In the genomic region with DNA sequence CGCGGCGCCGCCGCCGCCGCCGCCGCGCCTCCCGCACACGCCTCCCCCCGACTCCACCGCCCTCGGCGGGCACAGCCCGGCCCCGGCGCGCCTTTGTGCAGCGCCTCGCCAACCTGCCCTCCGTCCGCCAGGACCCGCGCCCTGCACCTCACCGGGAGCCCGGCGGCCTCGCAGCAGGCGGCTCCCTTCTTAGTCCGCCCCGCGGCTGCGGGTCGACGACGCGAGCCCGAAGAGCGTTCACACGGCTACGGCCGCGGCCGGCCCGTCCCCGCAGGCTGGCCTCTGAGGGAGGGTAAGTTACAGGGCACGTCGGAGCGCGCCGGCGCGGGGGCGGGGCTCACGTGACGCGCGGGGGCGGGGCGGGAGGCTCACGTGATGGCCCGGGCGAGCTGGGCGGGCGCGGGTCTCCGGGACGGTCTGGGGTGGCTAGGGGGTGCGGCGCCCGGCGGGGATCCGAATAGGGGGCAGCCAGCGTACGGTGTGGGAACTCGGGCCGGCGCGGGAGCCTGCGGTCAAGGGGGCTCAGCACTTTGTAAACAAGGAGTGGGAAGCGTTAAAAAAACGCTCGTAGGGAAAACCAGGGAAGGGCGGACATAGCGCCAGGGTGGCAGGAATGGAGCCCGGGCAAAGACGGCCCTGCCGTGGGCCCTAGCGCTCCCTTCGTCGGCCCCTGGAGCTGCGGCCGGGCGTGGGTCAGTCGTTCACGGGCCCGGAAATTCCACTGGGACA, we compare ENCODE assay signal across 8 cellular contexts.
A peak's percentile ranks its signal among the peaks of the same experiment; 100 is the strongest.
DNase-seq lines count a peak whose midpoint lies in the region; ATAC-seq and TF ChIP-seq lines count a peak whose summit lies in the region.

Gene ARHGAP12, minus strand, starts transcription at position 301 of the 729 bp plus-strand sequence. CDS start 19,976 bp downstream, outside the sequence.

- peak within 1 kb of the TSS; percentile 82 for H3K9ac ChIP-seq in iPS-15b (ENCODE audit: low read depth, low read length)

- peak within 1 kb of the TSS; percentile 81 for H3K27ac ChIP-seq in brain microvascular endothelial cell

- H3K4me3 ChIP-seq in brain microvascular endothelial cell (ENCODE audit: low read depth, low read length) (peak within 1 kb of the TSS; percentile 83), iPS-15b (ENCODE audit: low read depth, low read length) (peak within 1 kb of the TSS; percentile 84), skeletal muscle cell (ENCODE audit: low read depth, low read length) (peak within 1 kb of the TSS; percentile 80)

- peaks cover 10% of the 10 kb centered on the region for H3K4me1 ChIP-seq in iPS-15b (ENCODE audit: control insufficient read depth, insufficient read depth, low read length)

- in situ Hi-C loops in brain microvascular endothelial cell (cut with HindIII; ENCODE audit: low pct_ligation_motif_present, low sequenced_read_pairs): no loop called here

- TF ChIP-seq CTCF in brain microvascular endothelial cell (IDR thresholded peaks at IDR 0.05; ENCODE audit: low read depth, low read length, missing control alignments): no peak

- H3K27me3 ChIP-seq in brain microvascular endothelial cell (replicated peaks): no peaks in the 10 kb centered on the region
- H3K27me3 ChIP-seq in iPS-15b (ENCODE audit: control insufficient read depth, insufficient read depth, low read length): no peaks in the 10 kb centered on the region

- DNase-seq in NCI-H1105 treated with DMSO at 0.1 percent for 48 hours (lab: John Stamatoyannopoulos, UW): peak; percentile 49
- peak; percentile 90 for DNase-seq in UCSD-AML1 (lab: John Stamatoyannopoulos, UW; ENCODE audit: unreplicated experiment)
- DNase-seq in brain microvascular endothelial cell: peak; percentile 75
- peak; percentile 46 for DNase-seq in skeletal muscle cell (ENCODE audit: low read depth)
- no peak for DNase-seq in SKM-1 (lab: John Stamatoyannopoulos, UW; ENCODE audit: unreplicated experiment)

- H3K9me3 ChIP-seq in iPS-15b (ENCODE audit: control insufficient read depth, insufficient read depth, low read length): no peaks in the 10 kb centered on the region

- peak; percentile 80 for ATAC-seq in GM18498 (IDR thresholded peaks at IDR 0.05; ENCODE audit: unreplicated experiment)
- ATAC-seq in HG02623 (IDR thresholded peaks at IDR 0.05; ENCODE audit: unreplicated experiment): peak; percentile 72

- no peaks in the 10 kb centered on the region for H3K36me3 ChIP-seq in brain microvascular endothelial cell (replicated peaks)
- H3K36me3 ChIP-seq in iPS-15b (ENCODE audit: control insufficient read depth, insufficient read depth, low read length): no peaks in the 10 kb centered on the region
